In genomic region chr15:73959801-73960200, GRCh38 we compare ENCODE assay signal across 17 cellular contexts. TPM values are rescaled to one million over a fixed set of nuclear protein-coding genes. Genes with fewer than 3 reads are reported as not detected.
DNase-seq lines count a peak whose midpoint lies in the region; ATAC-seq and TF ChIP-seq lines count a peak whose summit lies in the region.
"Had no signal": no experiment of that assay in that cellular context is flagged by ENCODE, and none has a peak within 500 bp of the region (broad histone marks: within the 10 kb centered on the region; RNA-seq: fewer than 3 reads in every experiment).

No MANE protein-coding gene starts in this region.

- no peaks in the 10 kb centered on the region for H3K27me3 ChIP-seq in CD4-positive, alpha-beta T cell (ENCODE audit: control insufficient read depth, insufficient read depth, low read length)
- H3K27me3 ChIP-seq in RWPE2 (ENCODE audit: insufficient read depth, poor library complexity, severe bottlenecking): no peaks in the 10 kb centered on the region
- H3K27me3 ChIP-seq in naive thymus-derived CD4-positive, alpha-beta T cell (ENCODE audit: control insufficient read depth in 2 of 2, insufficient read depth in 2 of 2, low read length in 2 of 2): no peaks in the 10 kb centered on the region
- H3K27me3 ChIP-seq: left lung had no signal

- no peak overlapping the region for H3K27ac ChIP-seq in CD4-positive, alpha-beta T cell (ENCODE audit: low read depth, low read length)
- no peak overlapping the region for H3K27ac ChIP-seq in RWPE2 (ENCODE audit: poor library complexity, severe bottlenecking)
- H3K27ac ChIP-seq in naive thymus-derived CD4-positive, alpha-beta T cell (ENCODE audit: low read depth, low read length): peak overlapping the region; percentile 14
- H3K27ac ChIP-seq: A549, left lung, transverse colon had no signal

- no peaks in the 10 kb centered on the region for H3K36me3 ChIP-seq in RWPE2 (ENCODE audit: low read depth)
- H3K36me3 ChIP-seq in naive thymus-derived CD4-positive, alpha-beta T cell (ENCODE audit: control insufficient read depth in 2 of 3, insufficient read depth in 3 of 3, low read length in 3 of 3): no peaks in the 10 kb centered on the region
- H3K36me3 ChIP-seq: left lung, transverse colon had no signal

- H3K36me3 Mint-ChIP-seq in T-helper 2 cell treated with Interferon-gamma antibody and Interleukin-4, amounts not matched to agents 5 μg/mL and 100 μg/mL, for 36 hours (ENCODE audit: low read depth): no peaks in the 10 kb centered on the region
- H3K36me3 Mint-ChIP-seq in CD4-positive, alpha-beta T cell (ENCODE audit: low read depth): no peaks in the 10 kb centered on the region
- no peaks in the 10 kb centered on the region for H3K36me3 Mint-ChIP-seq in naive thymus-derived CD4-positive, alpha-beta T cell
- H3K36me3 Mint-ChIP-seq: CD14-positive monocyte had no signal

- CTCF ChIA-PET in CD4-positive, alpha-beta T cell (lab: Charles Lee): interaction anchor here (1.0 to 1.9 kb wide), 3 partner anchors 9 to 32 kb away, joined by 4 to 12 read pairs (median 12); no protein-coding TSS in a partner anchor
- CTCF ChIA-PET in naive thymus-derived CD4-positive, alpha-beta T cell (lab: Charles Lee): interaction anchor here (0.7 to 3.3 kb wide), 9 partner anchors 8 to 336 kb away, joined by 3 to 24 read pairs (median 4); partner anchors contain the start of gene PML

- no peak for TF ChIP-seq CTCF in CD4-positive, alpha-beta T cell (IDR thresholded peaks at IDR 0.05)
- TF ChIP-seq CTCF in RWPE2 (IDR thresholded peaks at IDR 0.05; ENCODE audit: poor library complexity, severe bottlenecking): no peak

- intact Hi-C loops in CD4-positive, alpha-beta T cell (cut with DNase I, micrococcal nuclease): loop anchor here in 1 of 2 experiments (5.0 to 10.0 kb wide), 2 partner anchors 88 to 175 kb away; partner anchors contain the start of genes ISLR2 and TBC1D21
- intact Hi-C loops in naive thymus-derived CD4-positive, alpha-beta T cell (cut with micrococcal nuclease): loop anchor here (1.0 to 5.0 kb wide), 2 partner anchors 8 to 32 kb away; partner anchors contain the start of gene LOXL1 (in 1 of the 2)

- no peaks in the 10 kb centered on the region for H3K9me3 Mint-ChIP-seq in T-helper 2 cell treated with Interferon-gamma antibody and Interleukin-4, amounts not matched to agents 5 μg/mL and 100 μg/mL, for 36 hours
- no peaks in the 10 kb centered on the region for H3K9me3 Mint-ChIP-seq in CD4-positive, alpha-beta T cell
- peaks cover 0 to 1% (median 0%) of the 10 kb centered on the region in 11 donors for H3K9me3 Mint-ChIP-seq in naive thymus-derived CD4-positive, alpha-beta T cell
- H3K9me3 Mint-ChIP-seq: CD14-positive monocyte, HFFc6 had no signal

- peaks cover 22% of the 10 kb centered on the region for H3K4me1 ChIP-seq in RWPE2 (ENCODE audit: insufficient read depth, poor library complexity, severe bottlenecking)
- peaks cover 12 to 13% of the 10 kb centered on the region in 2 donors for H3K4me1 ChIP-seq in naive thymus-derived CD4-positive, alpha-beta T cell (ENCODE audit: control insufficient read depth in 2 of 2, insufficient read depth in 2 of 2, low read length in 2 of 2)

- peaks cover 2% of the 10 kb centered on the region for H3K27me3 Mint-ChIP-seq in T-helper 2 cell treated with Interferon-gamma antibody and Interleukin-4, amounts not matched to agents 5 μg/mL and 100 μg/mL, for 36 hours (ENCODE audit: low read depth)
- no peaks in the 10 kb centered on the region for H3K27me3 Mint-ChIP-seq in CD4-positive, alpha-beta T cell
- H3K27me3 Mint-ChIP-seq in naive thymus-derived CD4-positive, alpha-beta T cell: peaks cover 0 to 4% (median 0%) of the 10 kb centered on the region in 5 donors

- H3K4me3 Mint-ChIP-seq in T-helper 2 cell treated with Interferon-gamma antibody and Interleukin-4, amounts not matched to agents 5 μg/mL and 100 μg/mL, for 36 hours: peak overlapping the region; percentile 70
- peak overlapping the region; percentile 74 for H3K4me3 Mint-ChIP-seq in CD4-positive, alpha-beta T cell
- peak overlapping the region in 9 of 10 donors; percentile 58 to 76 (median 71) for H3K4me3 Mint-ChIP-seq in naive thymus-derived CD4-positive, alpha-beta T cell
- H3K4me3 Mint-ChIP-seq: CD14-positive monocyte, HFFc6 had no signal

- DNase-seq in T-helper 2 cell treated with Interferon-gamma antibody and Interleukin-4, amounts not matched to agents 5 μg/mL and 100 μg/mL, for 36 hours (ENCODE audit: low spot score): no peak
- DNase-seq in T-helper 2 cell: no peak
- DNase-seq in CD4-positive, alpha-beta T cell: peak in 1 of 10 experiments; percentile 23
- peak; percentile 43 for DNase-seq in RWPE2 (ENCODE audit: low spot score)
- no peak for DNase-seq in naive thymus-derived CD4-positive, alpha-beta T cell
- no peak for DNase-seq in NCI-H446 (lab: John Stamatoyannopoulos, UW)
- DNase-seq in cortex of kidney (lab: John Stamatoyannopoulos, UW): no peak
- DNase-seq: activated CD4-positive, CD25-positive, alpha-beta regulatory T cell; cerebellar nuclear complex; HFFc6; left lung; NCI-H2029 treated with DMSO at 0.1 percent for 48 hours; stimulated activated CD4-positive, alpha-beta T cell treated with anti-CD3 and anti-CD28 coated beads, Interleukin-4, amount 100 ng/mL, for 4 hours; transverse colon had no signal

- H3K4me3 ChIP-seq in RWPE2 (ENCODE audit: severe bottlenecking): no peak overlapping the region
- no peak overlapping the region for H3K4me3 ChIP-seq in naive thymus-derived CD4-positive, alpha-beta T cell (ENCODE audit: low read length)
- H3K4me3 ChIP-seq: A549, left lung, transverse colon had no signal

- peaks cover 29% of the 10 kb centered on the region for H3K4me1 Mint-ChIP-seq in T-helper 2 cell treated with Interferon-gamma antibody and Interleukin-4, amounts not matched to agents 5 μg/mL and 100 μg/mL, for 36 hours (ENCODE audit: low read depth)
- peaks cover 41% of the 10 kb centered on the region for H3K4me1 Mint-ChIP-seq in CD4-positive, alpha-beta T cell (ENCODE audit: low read depth)
- H3K4me1 Mint-ChIP-seq in naive thymus-derived CD4-positive, alpha-beta T cell: peaks cover 18 to 45% (median 41%) of the 10 kb centered on the region in 7 donors

- POLR2A ChIA-PET in CD4-positive, alpha-beta T cell (lab: Charles Lee): interaction anchor here (0.8 to 1.6 kb wide), 2 partner anchors 9 to 32 kb away, joined by 3 to 8 read pairs; no protein-coding TSS in a partner anchor
- POLR2A ChIA-PET in naive thymus-derived CD4-positive, alpha-beta T cell (lab: Charles Lee): interaction anchor here (1.2 to 1.4 kb wide), 2 partner anchors 12 to 32 kb away, joined by 6 read pairs; no protein-coding TSS in a partner anchor

- peak overlapping the region; percentile 89 for H3K27ac Mint-ChIP-seq in T-helper 2 cell treated with Interferon-gamma antibody and Interleukin-4, amounts not matched to agents 5 μg/mL and 100 μg/mL, for 36 hours
- H3K27ac Mint-ChIP-seq in CD4-positive, alpha-beta T cell: peak overlapping the region; percentile 83
- H3K27ac Mint-ChIP-seq in naive thymus-derived CD4-positive, alpha-beta T cell: peak overlapping the region; percentile 78 to 97 (median 88)
- H3K27ac Mint-ChIP-seq: CD14-positive monocyte had no signal

- no peak for ATAC-seq in CD4-positive, alpha-beta T cell (ENCODE audit: poor library complexity)
- ATAC-seq in RWPE2 (ENCODE audit: low read depth) (no peak), GM18861 (IDR thresholded peaks at IDR 0.05; ENCODE audit: unreplicated experiment) (no peak)
- no peak for ATAC-seq in naive thymus-derived CD4-positive, alpha-beta T cell
- ATAC-seq: A549, left lung had no signal

- H3K9me3 ChIP-seq in CD4-positive, alpha-beta T cell (ENCODE audit: control insufficient read depth, low read length): no peaks in the 10 kb centered on the region
- no peaks in the 10 kb centered on the region for H3K9me3 ChIP-seq in RWPE2 (ENCODE audit: severe bottlenecking)
- H3K9me3 ChIP-seq in naive thymus-derived CD4-positive, alpha-beta T cell (ENCODE audit: control insufficient read depth in 2 of 3, low read length in 3 of 3): no peaks in the 10 kb centered on the region
- H3K9me3 ChIP-seq: A549, left lung, transverse colon had no signal

RNA-seq across cellular contexts. Expression of gene STOML1, which starts 32.3 kb away (rescaled TPM):
- 1 to 10 TPM; 4.6 to 5.3 TPM for total RNA-seq in CD4-positive, alpha-beta T cell
- total RNA-seq in naive thymus-derived CD4-positive, alpha-beta T cell: 10 to 100 TPM in 3 of 5 experiments, 1 to 10 TPM in 2; 7.5 to 14.5 (median 12.3) TPM
- polyA plus RNA-seq in naive thymus-derived CD4-positive, alpha-beta T cell: 10 to 100 TPM; 18.7 to 21.3 TPM

RNA-seq across cellular contexts. Expression of gene LOXL1, which starts 33.5 kb away (rescaled TPM):
- total RNA-seq in CD4-positive, alpha-beta T cell: 1 to 10 TPM; 3.0 to 3.5 TPM
- 1 to 10 TPM in 3 of 5 experiments, under 1 TPM in 2; 0.49 to 2.2 (median 1.0) TPM for total RNA-seq in naive thymus-derived CD4-positive, alpha-beta T cell
- polyA plus RNA-seq in naive thymus-derived CD4-positive, alpha-beta T cell: 1 to 10 TPM; 1.3 to 2.3 TPM

RNA-seq across cellular contexts. Expression of gene PML, which starts 34.7 kb away (rescaled TPM):
- total RNA-seq in CD4-positive, alpha-beta T cell: 10 to 100 TPM; 39.2 to 42.9 TPM
- 100 to 1,000 TPM in 1 of 5 experiments, 10 to 100 TPM in 4; 42.1 to 113 (median 64.8) TPM for total RNA-seq in naive thymus-derived CD4-positive, alpha-beta T cell
- polyA plus RNA-seq in naive thymus-derived CD4-positive, alpha-beta T cell: 10 to 100 TPM; 18.1 to 34.3 TPM
